Comparison of ENCODE assay signal across 22 cellular contexts in genomic region chr1:7495894-7496293, GRCh38.
DNase-seq lines count a peak whose midpoint lies in the region; ATAC-seq and TF ChIP-seq lines count a peak whose summit lies in the region.
"Had no signal": no experiment of that assay in that cellular context is flagged by ENCODE, and none has a peak within 500 bp of the region (broad histone marks: within the 10 kb centered on the region; RNA-seq: fewer than 3 reads in every experiment).

No MANE protein-coding gene starts in this region.

- no peak overlapping the region for H3K4me3 Mint-ChIP-seq in WTC11
- H3K4me3 Mint-ChIP-seq: CD8-positive, alpha-beta T cell had no signal

- no peak overlapping the region for H2AK5ac ChIP-seq in neuronal stem cell (ENCODE audit: low read depth, low read length)

- H4K91ac ChIP-seq in neuronal stem cell (ENCODE audit: low read depth, low read length, poor library complexity), result no peak overlapping the region

- H4K8ac ChIP-seq in neuronal stem cell (ENCODE audit: low read depth, low read length), result no peak overlapping the region

- H3K9ac ChIP-seq in neuronal stem cell (ENCODE audit: low read depth, low read length, poor library complexity), result no peak overlapping the region

- no peak for TF ChIP-seq CTCF in WTC11 (IDR thresholded peaks at IDR 0.05)

- peak overlapping the region; percentile 32 for H3K14ac ChIP-seq in neuronal stem cell (ENCODE audit: low read length)

- H3K27ac Mint-ChIP-seq in WTC11, result no peak overlapping the region
- H3K27ac Mint-ChIP-seq: CD8-positive, alpha-beta T cell had no signal

- H3K4me1 ChIP-seq in neuronal stem cell (ENCODE audit: control insufficient read depth in 2 of 2, insufficient read depth in 1 of 2, low read depth in 1 of 2, low read length in 2 of 2), result peaks cover 7 to 23% of the 10 kb centered on the region in 2 donors

- H2BK5ac ChIP-seq in neuronal stem cell (ENCODE audit: low read length), result no peak overlapping the region

- CTCF ChIA-PET in WTC11 (lab: Charles Lee), result interaction anchor here (0.7 to 1.8 kb wide), 4 partner anchors 20 to 151 kb away, joined by 3 to 5 read pairs (median 3); no protein-coding TSS in a partner anchor

- H2BK12ac ChIP-seq in neuronal stem cell (ENCODE audit: low read length), result no peak overlapping the region

- peak overlapping the region; percentile 33 for H3K23ac ChIP-seq in neuronal stem cell (ENCODE audit: low read depth, low read length, poor library complexity)

- peaks cover 0 to 3% of the 10 kb centered on the region in 2 donors for H3K36me3 ChIP-seq in neuronal stem cell (replicated peaks in 1 of 2; ENCODE audit: control insufficient read depth in 2 of 2, insufficient read depth in 2 of 2, low read length in 2 of 2)

- H2BK15ac ChIP-seq in neuronal stem cell (ENCODE audit: low read length), result peak overlapping the region; percentile 50

- peaks cover 0 to 9% of the 10 kb centered on the region in 2 donors for H3K9me3 ChIP-seq in neuronal stem cell (replicated peaks in 1 of 2; ENCODE audit: control insufficient read depth in 2 of 2, insufficient read depth in 1 of 2, low read depth in 1 of 2, low read length in 2 of 2)

- peak overlapping the region; percentile 91 for H3K18ac ChIP-seq in neuronal stem cell (ENCODE audit: low read length)

- no peak overlapping the region for H3K4me3 ChIP-seq in neuronal stem cell (ENCODE audit: low read length in 2 of 2)
- H3K4me3 ChIP-seq: PC-9 had no signal

- no peak overlapping the region for H3K27ac ChIP-seq in neuronal stem cell (replicated peaks; ENCODE audit: low read length)
- H3K27ac ChIP-seq: 22Rv1, PC-9 had no signal

- intact Hi-C loops in Right ventricle myocardium inferior (cut with DNase I), result no loop called here

- DNase-seq in NCI-H1417 (lab: John Stamatoyannopoulos, UW) (peak in 2 of 3 experiments; percentile 16 to 74), NCI-H1417 treated with DMSO at 0.1 percent for 48 hours (lab: John Stamatoyannopoulos, UW) (no peak), COLO668 (lab: John Stamatoyannopoulos, UW; ENCODE audit: unreplicated experiment) (peak; percentile 46), WTC11 (ENCODE audit: low spot score) (no peak), neuronal stem cell (ENCODE audit: low spot score) (peak; percentile 20), NCI-H524 treated with DMSO at 0.1 percent for 48 hours (lab: John Stamatoyannopoulos, UW) (no peak), Right ventricle myocardium inferior (ENCODE audit: missing footprints) (no peak)
- no peak for DNase-seq in stimulated activated CD4-positive, alpha-beta T cell treated with anti-CD3 and anti-CD28 coated beads, Interleukin-4, amount 100 ng/mL, for 1 hour
- DNase-seq: ACHN; C1 segment of cervical spinal cord; Calu3; CD8-positive, alpha-beta T cell; EL; GF-D8; Kasumi-1; NCI-H1436; NCI-H2029; NCI-H2227 treated with DMSO at 0.1 percent for 48 hours; NCI-H526 treated with DMSO at 0.1 percent for 48 hours; PC-9; T-helper 1 cell had no signal

- WGBS in neuronal stem cell (ENCODE audit: extremely low coverage in 2 of 2, insufficient read length in 2 of 2, insufficient replicate concordance in 1 of 2), 2 donors, result no CpG with 5 or more reads among the region's 9 CpGs

- H3K36me3 Mint-ChIP-seq in WTC11, result no peaks in the 10 kb centered on the region
- H3K36me3 Mint-ChIP-seq: CD8-positive, alpha-beta T cell had no signal

- POLR2A ChIA-PET in WTC11 (lab: Charles Lee), result no interaction called here

- no peak overlapping the region for H3K4me2 ChIP-seq in neuronal stem cell (ENCODE audit: insufficient read depth, low read length, poor library complexity, severe bottlenecking)
- H3K4me2 ChIP-seq: PC-9 had no signal

- H3K4me1 Mint-ChIP-seq in WTC11, result peaks cover 16% of the 10 kb centered on the region

- no peaks in the 10 kb centered on the region for H3K27me3 Mint-ChIP-seq in WTC11 (ENCODE audit: low read depth)

- no peaks in the 10 kb centered on the region for H3K27me3 ChIP-seq in neuronal stem cell (ENCODE audit: control insufficient read depth in 3 of 3, insufficient read depth in 3 of 3, low read depth in 1 of 3, low read length in 3 of 3)

- no peak overlapping the region for H2BK120ac ChIP-seq in neuronal stem cell (ENCODE audit: low read depth, low read length)

- no peak overlapping the region for H3K4ac ChIP-seq in neuronal stem cell (ENCODE audit: low read length)

- ATAC-seq in WTC11, result peak; percentile 32
- no peak for ATAC-seq in Right ventricle myocardium inferior
- ATAC-seq: CD8-positive, alpha-beta T cell had no signal

- H2AFZ ChIP-seq in neuronal stem cell (ENCODE audit: low read length), result peak overlapping the region; percentile 69
- H2AFZ ChIP-seq: PC-9 had no signal

- peaks cover 11% of the 10 kb centered on the region for H3K9me3 Mint-ChIP-seq in WTC11
- H3K9me3 Mint-ChIP-seq: CD8-positive, alpha-beta T cell had no signal

- H3K79me1 ChIP-seq in neuronal stem cell (ENCODE audit: low read depth, low read length), result no peaks in the 10 kb centered on the region

TF ChIP-seq in WTC11, 78 proteins besides CTCF, POLR2A, EP300 and RAD21:
- TF ChIP-seq ATF3 (CRISPR knock-in tag; conservative IDR thresholded peaks at IDR 0.05) (no peak), ZNF425 (CRISPR knock-in tag; conservative IDR thresholded peaks at IDR 0.05) (no peak), CREB1 (CRISPR knock-in tag; IDR thresholded peaks at IDR 0.05) (no peak), E2F4 (CRISPR knock-in tag; IDR thresholded peaks at IDR 0.05; ENCODE audit: borderline replicate concordance, low read depth) (no peak), FOXJ3 (CRISPR knock-in tag; IDR thresholded peaks at IDR 0.05; ENCODE audit: borderline replicate concordance) (no peak), SP1 (CRISPR knock-in tag; conservative IDR thresholded peaks at IDR 0.05) (no peak), SMAD4 (CRISPR knock-in tag; IDR thresholded peaks at IDR 0.05) (no peak), ESRRA (CRISPR knock-in tag; IDR thresholded peaks at IDR 0.05; ENCODE audit: borderline replicate concordance) (no peak), ZNF532 (CRISPR knock-in tag; IDR thresholded peaks at IDR 0.05; ENCODE audit: borderline replicate concordance) (no peak), HMGA2 (CRISPR knock-in tag; IDR thresholded peaks at IDR 0.05) (no peak)
TF ChIP-seq in WTC11: peak in this region for 0.

Comparison
In these comparisons a context has a peak if more than half of its experiments do, and no peak if none do; other contexts are left out.
1. DNase-seq: peak in NCI-H1417 (2 of 3), COLO668 (single experiment) and neuronal stem cell (single experiment); none in NCI-H1417 treated with DMSO at 0.1 percent for 48 hours (single experiment), WTC11 (single experiment), NCI-H524 treated with DMSO at 0.1 percent for 48 hours (single experiment), stimulated activated CD4-positive, alpha-beta T cell treated with anti-CD3 and anti-CD28 coated beads, Interleukin-4, amount 100 ng/mL, for 1 hour (single experiment) and Right ventricle myocardium inferior (single experiment).